In the genomic region with DNA sequence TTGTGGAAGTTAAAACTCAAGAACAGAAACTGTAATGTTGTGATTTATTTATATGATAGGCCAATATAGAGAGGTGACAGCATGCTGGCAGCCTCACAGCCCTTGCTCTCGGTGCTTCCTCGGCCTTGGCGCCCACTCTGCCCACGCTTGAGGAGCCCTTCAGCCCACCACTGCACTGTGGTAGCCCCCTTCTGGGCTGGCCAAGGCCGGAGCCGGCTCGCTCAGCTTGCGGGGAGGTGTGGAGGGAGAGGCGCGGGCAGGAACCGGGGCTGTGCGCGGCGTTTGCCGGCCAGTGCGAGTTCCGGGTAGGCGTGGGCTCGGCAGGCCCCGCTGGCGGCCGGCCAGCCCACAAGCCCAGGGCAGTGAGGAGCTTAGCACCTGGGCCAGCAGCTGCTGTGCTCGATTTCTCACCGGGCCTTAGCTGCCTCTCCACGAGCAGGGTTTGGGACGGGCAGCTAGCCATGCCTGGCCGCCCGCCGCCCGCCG, we compare ENCODE assay signal across 8 cellular contexts.
DNase-seq lines count a peak whose midpoint lies in the region; ATAC-seq and TF ChIP-seq lines count a peak whose summit lies in the region.

No MANE protein-coding gene starts in this region.

- peak overlapping the region; percentile 33 for H3K4me3 ChIP-seq in SJSA1
- H3K4me3 ChIP-seq in esophagus (ENCODE audit: low read depth in 1 of 2, low read length in 2 of 2): peak overlapping the region; percentile 44 to 50
- H3K4me3 ChIP-seq in neural cell (ENCODE audit: low read length): peak overlapping the region; percentile 58

- no peak for TF ChIP-seq RAD21 in neural cell (conservative IDR thresholded peaks at IDR 0.05)

- H3F3A ChIP-seq in neural cell (ENCODE audit: insufficient read depth, low read length, poor library complexity, severe bottlenecking): no peaks in the 10 kb centered on the region

- no peak for ATAC-seq in HG03175 (IDR thresholded peaks at IDR 0.05; ENCODE audit: unreplicated experiment)

- peak; percentile 67 for DNase-seq in NCI-H345 (lab: John Stamatoyannopoulos, UW)
- DNase-seq in NCI-H345 treated with DMSO at 0.1 percent for 48 hours (lab: John Stamatoyannopoulos, UW; ENCODE audit: unreplicated experiment): no peak
- DNase-seq in HK-2 (ENCODE audit: unreplicated experiment): peak; percentile 62
- peak in 1 of 2 experiments; percentile 12 for DNase-seq in SJSA1 (ENCODE audit: low read depth in 1 of 2, low spot score in 2 of 2)
- no peak for DNase-seq in dedifferentiated amniotic fluid mesenchymal stem cell (ENCODE audit: extremely low spot score)

- H3K27ac ChIP-seq in SJSA1: no peak overlapping the region
- H3K27ac ChIP-seq in esophagus (ENCODE audit: low read depth in 2 of 2, low read length in 1 of 2): no peak overlapping the region
- H3K27ac ChIP-seq in neural cell (ENCODE audit: low read length): no peak overlapping the region

- no peak overlapping the region for H2AFZ ChIP-seq in neural cell (ENCODE audit: low read depth, low read length)

- no peak overlapping the region for H3K4me2 ChIP-seq in neural cell (ENCODE audit: low read length)

- TF ChIP-seq EP300 in neural cell (conservative IDR thresholded peaks at IDR 0.05; ENCODE audit: poor library complexity, severe bottlenecking): no peak

- no peaks in the 10 kb centered on the region for H3K9me3 ChIP-seq in SJSA1 (replicated peaks)
- peaks cover 0 to 8% of the 10 kb centered on the region in 2 donors for H3K9me3 ChIP-seq in esophagus (ENCODE audit: control insufficient read depth in 2 of 2, insufficient read depth in 1 of 2, low read depth in 1 of 2, low read length in 1 of 2)
- no peaks in the 10 kb centered on the region for H3K9me3 ChIP-seq in neural cell (ENCODE audit: low read length)

- H3K9me2 ChIP-seq in neural cell (ENCODE audit: insufficient read depth, low read length): no peaks in the 10 kb centered on the region

- H3K27me3 ChIP-seq in SJSA1 (replicated peaks) (peaks cover 22% of the 10 kb centered on the region), esophagus (ENCODE audit: control insufficient read depth in 1 of 2, insufficient read depth in 2 of 2, low read length in 2 of 2) (no peaks in the 10 kb centered on the region), neural cell (ENCODE audit: insufficient read depth, low read depth, low read length) (peaks cover 5% of the 10 kb centered on the region)

- H4K20me1 ChIP-seq in neural cell (ENCODE audit: insufficient read depth): no peaks in the 10 kb centered on the region

- H3K79me2 ChIP-seq in neural cell (replicated peaks; ENCODE audit: insufficient read depth, low read length): no peaks in the 10 kb centered on the region

- no peaks in the 10 kb centered on the region; the same call in 1 of the 2 replicates for H3K4me1 ChIP-seq in SJSA1 (replicated peaks)
- H3K4me1 ChIP-seq in esophagus (ENCODE audit: control insufficient read depth in 2 of 2, insufficient read depth in 2 of 2, low read length in 1 of 2): no peaks in the 10 kb centered on the region

- H3K9ac ChIP-seq in neural cell (ENCODE audit: low read length): no peak overlapping the region

- no peak for TF ChIP-seq CTCF in neural cell (IDR thresholded peaks at IDR 0.05; ENCODE audit: poor library complexity, severe bottlenecking)

- H3K36me3 ChIP-seq in SJSA1 (no peaks in the 10 kb centered on the region), esophagus (ENCODE audit: control insufficient read depth in 2 of 2, insufficient read depth in 2 of 2, low read length in 1 of 2) (no peaks in the 10 kb centered on the region), neural cell (ENCODE audit: insufficient read depth, low read length) (no peaks in the 10 kb centered on the region)

- 0 to 1% methylated on average over 26 to 31 of the region's 31 CpGs for WGBS in esophagus, 2 donors

TF ChIP-seq in neural cell, 6 proteins besides CTCF, POLR2A, EP300 and RAD21:
- no peak for TF ChIP-seq TAF1 (IDR thresholded peaks at IDR 0.05; ENCODE audit: low read depth)
- TF ChIP-seq POLR2AphosphoS5 (IDR thresholded peaks at IDR 0.05): no peak

Comparison
In these comparisons a context has a peak if more than half of its experiments do, and no peak if none do; other contexts are left out.
1. DNase-seq: peak in NCI-H345 (single experiment) and HK-2 (single experiment); none in NCI-H345 treated with DMSO at 0.1 percent for 48 hours (single experiment) and dedifferentiated amniotic fluid mesenchymal stem cell (single experiment).
2. Peak in every context shown above with its lines, with median percentiles within 50 percentile points of each other: H3K4me3 ChIP-seq.